ENCODE assay signal across 9 cellular contexts in the genomic region with DNA sequence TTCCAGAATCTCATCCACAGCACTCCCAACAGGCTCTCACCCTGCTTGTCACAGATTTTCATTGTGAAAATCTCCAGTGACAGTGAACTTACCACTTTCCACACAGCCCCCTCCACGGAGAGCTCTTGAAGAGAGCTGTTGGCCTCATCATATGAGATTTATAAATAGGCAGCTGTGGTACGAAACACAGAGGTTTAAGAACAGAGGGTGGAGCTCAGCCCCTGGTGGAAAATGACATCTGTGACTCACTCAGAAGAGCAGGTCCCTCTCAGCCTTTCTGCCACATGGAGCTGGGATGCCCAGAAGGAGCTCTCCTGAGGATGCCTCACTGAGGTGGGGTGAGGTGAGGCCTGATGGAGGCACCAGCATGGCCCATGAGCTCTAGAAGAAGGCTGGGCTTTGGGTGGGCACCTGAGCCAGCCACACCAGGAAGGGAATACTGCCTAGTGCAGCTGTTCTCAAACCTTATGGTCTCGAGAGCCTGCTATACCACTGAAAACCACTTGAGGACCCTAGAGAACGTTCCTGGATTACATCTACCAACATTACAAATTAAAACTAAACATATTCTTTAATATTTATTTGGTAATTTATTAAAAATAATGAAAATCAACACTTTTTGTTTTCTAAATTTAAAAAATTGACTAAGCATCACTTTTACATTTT. TPM values are rescaled to one million over a fixed set of nuclear protein-coding genes. Genes with fewer than 3 reads are reported as not detected.
DNase-seq lines count a peak whose midpoint lies in the region; ATAC-seq and TF ChIP-seq lines count a peak whose summit lies in the region.
"Had no signal": no experiment of that assay in that cellular context is flagged by ENCODE, and none has a peak within 500 bp of the region (broad histone marks: within the 10 kb centered on the region; RNA-seq: fewer than 3 reads in every experiment).

No MANE protein-coding gene starts in this region.

- no peaks in the 10 kb centered on the region for H3K27me3 ChIP-seq in kidney epithelial cell (ENCODE audit: control insufficient read depth, insufficient read depth, low read length)

- in situ Hi-C loops in Caki2 (cut with HindIII; ENCODE audit: low pct_unique_long_range_greater_than_20kb, low sequenced_read_pairs) = no loop called here

- CTCF ChIA-PET in HEK293T (lab: Yijun Ruan, JAX) = interaction anchor here (0.7 to 1.6 kb wide), 13 partner anchors 9 to 192 kb away, joined by 3 to 7 read pairs (median 4); no protein-coding TSS in a partner anchor

- POLR2A ChIA-PET in HEK293T (lab: Yijun Ruan, JAX) = no interaction called here

- peak; percentile 21 for TF ChIP-seq CTCF in kidney epithelial cell (IDR thresholded peaks at IDR 0.05; ENCODE audit: insufficient read depth, low read length, poor library complexity, severe bottlenecking)

- peak; percentile 47 for DNase-seq in Caki2 (ENCODE audit: low read depth)
- DNase-seq in HEK293T (ENCODE audit: extremely low spot score) = peak; percentile 56
- peak; percentile 43 for DNase-seq in RPMI7951 (ENCODE audit: low read depth)
- no peak for DNase-seq in kidney epithelial cell (ENCODE audit: low read depth)
- DNase-seq in stimulated activated CD4-positive, alpha-beta T cell treated with anti-CD3 and anti-CD28 coated beads, Interleukin-1b, Interleukin-23, amount 100 ng/mL, for 48 hours = no peak
- DNase-seq in HUDEP-2 (lab: John Stamatoyannopoulos, UW; ENCODE audit: unreplicated experiment in 76 of 76) = no peak
- no peak for DNase-seq in NCI-H526 treated with DMSO at 0.1 percent for 48 hours (lab: John Stamatoyannopoulos, UW)
- DNase-seq: DMS153 had no signal

- no peaks in the 10 kb centered on the region for H3K36me3 ChIP-seq in kidney epithelial cell (ENCODE audit: control insufficient read depth, insufficient read depth, low read length)

- ATAC-seq in HG03460 (IDR thresholded peaks at IDR 0.05; ENCODE audit: unreplicated experiment) = no peak

- no peak overlapping the region for H3K4me3 ChIP-seq in kidney epithelial cell (ENCODE audit: low read depth, low read length)

TF ChIP-seq in HEK293T, 16 proteins besides CTCF, POLR2A, EP300 and RAD21:
- TF ChIP-seq NFRKB (IDR thresholded peaks at IDR 0.05) = no peak
- TF ChIP-seq LEF1 (IDR thresholded peaks at IDR 0.05; ENCODE audit: borderline replicate concordance) = no peak
- no peak for TF ChIP-seq FOXA1 (IDR thresholded peaks at IDR 0.05)
- TF ChIP-seq BHLHE40 (IDR thresholded peaks at IDR 0.05; ENCODE audit: borderline replicate concordance) = no peak
- TF ChIP-seq SP1 (IDR thresholded peaks at IDR 0.05) = no peak
- TF ChIP-seq CTBP1 (IDR thresholded peaks at IDR 0.05; ENCODE audit: borderline replicate concordance) = no peak
- TF ChIP-seq ELF4 (IDR thresholded peaks at IDR 0.05) = no peak
- TF ChIP-seq, protein P1, sequence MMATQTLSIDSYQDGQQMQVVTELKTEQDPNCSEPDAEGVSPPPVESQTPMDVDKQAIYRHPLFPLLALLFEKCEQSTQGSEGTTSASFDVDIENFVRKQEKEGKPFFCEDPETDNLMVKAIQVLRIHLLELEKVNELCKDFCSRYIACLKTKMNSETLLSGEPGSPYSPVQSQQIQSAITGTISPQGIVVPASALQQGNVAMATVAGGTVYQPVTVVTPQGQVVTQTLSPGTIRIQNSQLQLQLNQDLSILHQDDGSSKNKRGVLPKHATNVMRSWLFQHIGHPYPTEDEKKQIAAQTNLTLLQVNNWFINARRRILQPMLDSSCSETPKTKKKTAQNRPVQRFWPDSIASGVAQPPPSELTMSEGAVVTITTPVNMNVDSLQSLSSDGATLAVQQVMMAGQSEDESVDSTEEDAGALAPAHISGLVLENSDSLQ (IDR thresholded peaks at IDR 0.05) = no peak
- no peak for TF ChIP-seq ZNF384 (IDR thresholded peaks at IDR 0.05)
- TF ChIP-seq TARDBP (IDR thresholded peaks at IDR 0.05) = no peak
- TF ChIP-seq SUZ12 (IDR thresholded peaks at IDR 0.05) = no peak
- no peak for TF ChIP-seq ARNT (IDR thresholded peaks at IDR 0.05)

RNA-seq across cellular contexts. Expression of a gene that starts 25.8 kb away (rescaled TPM):
- total RNA-seq in Caki2 (2014; rRNA removed; shearing (Covaris generic); ENCODE audit: low replicate concordance) = 73.6 and 91.9 TPM in 2 replicates
- total RNA-seq in RPMI7951 (2014; rRNA removed; shearing (Covaris generic)) = 2.5 and 5.2 TPM in 2 replicates
- 7.8 and 8.7 TPM in 2 replicates for total RNA-seq in kidney epithelial cell

Comparison
In these comparisons a context has a peak if more than half of its experiments do, and no peak if none do; other contexts are left out.
1. DNase-seq: peak in Caki2 (single experiment), HEK293T (single experiment) and RPMI7951 (single experiment); none in kidney epithelial cell (single experiment), stimulated activated CD4-positive, alpha-beta T cell treated with anti-CD3 and anti-CD28 coated beads, Interleukin-1b, Interleukin-23, amount 100 ng/mL, for 48 hours (single experiment), HUDEP-2 (0 of 76) and NCI-H526 treated with DMSO at 0.1 percent for 48 hours (single experiment).